8 cellular contexts compared by ENCODE assay signal in the genomic region with DNA sequence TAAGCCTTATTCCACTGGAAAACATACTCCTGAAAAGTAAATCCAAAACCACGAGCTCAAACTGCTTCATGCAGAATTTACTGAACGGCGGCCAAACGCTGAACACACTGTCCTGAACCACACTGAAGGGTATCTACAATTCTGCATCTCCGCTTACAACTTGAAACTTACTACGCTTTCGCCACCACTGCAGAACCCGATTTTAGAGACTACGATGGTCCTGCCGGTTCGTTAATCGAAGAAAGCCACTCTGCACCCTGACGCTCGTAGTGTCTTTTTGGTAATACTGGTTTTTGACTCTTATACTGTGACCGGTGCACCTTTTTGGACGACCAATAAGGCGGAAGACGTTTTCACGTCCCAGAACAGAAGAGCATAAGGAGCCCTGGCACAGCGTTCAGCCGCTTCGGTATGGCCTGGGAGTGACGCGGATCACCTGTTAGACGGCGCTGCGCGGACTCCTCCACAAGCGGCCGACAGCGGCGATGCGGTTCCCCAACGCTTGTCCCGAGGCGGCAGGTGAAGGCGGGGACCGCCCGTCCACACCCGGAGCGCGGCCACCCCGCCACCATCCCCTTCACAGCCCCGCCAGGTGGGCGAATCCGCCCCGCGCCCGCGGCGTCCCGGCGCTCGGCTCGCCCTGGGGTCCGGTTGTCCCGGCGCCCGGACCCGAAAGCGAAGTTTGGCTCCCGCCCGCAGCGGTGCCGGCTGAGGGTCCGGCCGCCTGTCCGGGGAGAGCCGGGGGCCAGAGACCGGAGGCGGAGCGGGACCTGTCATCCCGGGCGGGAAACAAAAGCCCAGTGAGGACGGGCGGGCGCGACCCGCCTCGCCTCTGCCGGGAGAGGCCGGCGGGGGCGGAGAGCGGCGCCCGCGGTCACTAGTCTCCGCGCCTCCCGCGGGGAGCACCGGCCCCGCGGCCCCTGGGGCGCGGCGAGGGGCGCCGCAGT. TPM values are rescaled to one million over a fixed set of nuclear protein-coding genes. Genes with fewer than 3 reads are reported as not detected.
A peak's percentile ranks its signal among the peaks of the same experiment; 100 is the strongest.
DNase-seq lines count a peak whose midpoint lies in the region; ATAC-seq and TF ChIP-seq lines count a peak whose summit lies in the region.

No MANE protein-coding gene starts in this region.

- H3K27ac ChIP-seq in SK-N-SH (ENCODE audit: low read depth in 2 of 2, low read length in 1 of 2) (peak overlapping the region in 1 of 2 experiments; percentile 39; a peak in 1 of 4 replicates), right cardiac atrium (ENCODE audit: low read length) (peak overlapping the region; percentile 99), psoas muscle (peak overlapping the region; percentile 96)

- no peak for TF ChIP-seq EP300 in SK-N-SH (IDR thresholded peaks at IDR 0.05; ENCODE audit: borderline replicate concordance in 1 of 2, low read depth in 1 of 2, low read length in 1 of 2)

- CTCF ChIA-PET in SK-N-SH (lab: Yijun Ruan, JAX), result interaction anchor here (0.6 to 4.7 kb wide), 7 partner anchors 12 to 165 kb away, joined by 3 to 33 read pairs (median 4); a partner anchor contains a TSS

- peak overlapping the region; percentile 90 for H3K4me3 Mint-ChIP-seq in activated naive CD8-positive, alpha-beta T cell treated with anti-CD3 and anti-CD28 coated beads, Interleukin-2, amount 50 U/mL, for 24 hours

- H3K27ac Mint-ChIP-seq in activated naive CD8-positive, alpha-beta T cell treated with anti-CD3 and anti-CD28 coated beads, Interleukin-2, amount 50 U/mL, for 24 hours, result peak overlapping the region; percentile 77

- H3K9me2 ChIP-seq in SK-N-SH, result no peaks in the 10 kb centered on the region

- H4K20me1 ChIP-seq in SK-N-SH (ENCODE audit: insufficient read depth), result no peaks in the 10 kb centered on the region

- no peaks in the 10 kb centered on the region for H3K36me3 ChIP-seq in SK-N-SH (replicated peaks in 1 of 2; ENCODE audit: control insufficient read depth in 1 of 2, insufficient read depth in 2 of 2, low read length in 1 of 2)
- H3K36me3 ChIP-seq in psoas muscle (ENCODE audit: insufficient read depth in 1 of 2, low read depth in 1 of 2), result peaks cover 0 to 19% of the 10 kb centered on the region in 2 donors

- H3K9me3 ChIP-seq in SK-N-SH (no peaks in the 10 kb centered on the region; the same call in 1 of the 2 replicates), right cardiac atrium (ENCODE audit: control insufficient read depth, low read length) (no peaks in the 10 kb centered on the region), psoas muscle (no peaks in the 10 kb centered on the region)

- H3K9me3 Mint-ChIP-seq in activated naive CD8-positive, alpha-beta T cell treated with anti-CD3 and anti-CD28 coated beads, Interleukin-2, amount 50 U/mL, for 24 hours, result no peaks in the 10 kb centered on the region

- TF ChIP-seq CTCF in SK-N-SH (IDR thresholded peaks at IDR 0.05), result no peak
- no peak for TF ChIP-seq CTCF in psoas muscle (IDR thresholded peaks at IDR 0.05)

- peaks cover 5% of the 10 kb centered on the region for H3K36me3 Mint-ChIP-seq in activated naive CD8-positive, alpha-beta T cell treated with anti-CD3 and anti-CD28 coated beads, Interleukin-2, amount 50 U/mL, for 24 hours (ENCODE audit: low read depth)

- DNase-seq in D341Med (ENCODE audit: low spot score) (peak; percentile 71), HT1080 (ENCODE audit: low read depth) (peak; percentile 46), SK-N-SH (peak; percentile 77), right cardiac atrium (peak; percentile 50 to 81 (median 74)), psoas muscle (peak; percentile 67 to 85), SHP77 treated with DMSO at 0.1 percent for 48 hours (lab: John Stamatoyannopoulos, UW) (no peak)
- peak; percentile 64 for DNase-seq in activated naive CD8-positive, alpha-beta T cell treated with anti-CD3 and anti-CD28 coated beads, Interleukin-2, amount 50 U/mL, for 24 hours

- peak overlapping the region; percentile 20; the same call in 1 of the 2 replicates for H3K9ac ChIP-seq in SK-N-SH

- H3F3A ChIP-seq in SK-N-SH (replicated peaks; ENCODE audit: insufficient read depth), result peaks cover 4% of the 10 kb centered on the region

- POLR2A ChIA-PET in SK-N-SH (lab: Yijun Ruan, JAX), result no interaction called here

- H2AFZ ChIP-seq in SK-N-SH (ENCODE audit: low read depth), result peak overlapping the region; percentile 88

- H3K27me3 ChIP-seq in SK-N-SH (ENCODE audit: insufficient read depth) (no peaks in the 10 kb centered on the region), right cardiac atrium (ENCODE audit: control insufficient read depth, insufficient read depth) (no peaks in the 10 kb centered on the region), psoas muscle (ENCODE audit: insufficient read depth in 3 of 3, low read length in 2 of 3) (no peaks in the 10 kb centered on the region)

- H3K4me3 ChIP-seq in SK-N-SH (ENCODE audit: low read depth in 2 of 2, low read length in 1 of 2) (peak overlapping the region; percentile 67 to 77), right cardiac atrium (ENCODE audit: low read length) (peak overlapping the region; percentile 86), psoas muscle (peak overlapping the region; percentile 85)

- TF ChIP-seq RAD21 in SK-N-SH (IDR thresholded peaks at IDR 0.05; ENCODE audit: low read length), result 0 out of 2 replicates have a peak, but pooled peaks have one; percentile 2

- H3K4me1 Mint-ChIP-seq in activated naive CD8-positive, alpha-beta T cell treated with anti-CD3 and anti-CD28 coated beads, Interleukin-2, amount 50 U/mL, for 24 hours, result peaks cover 18% of the 10 kb centered on the region

- H3K4me1 ChIP-seq in SK-N-SH (ENCODE audit: control insufficient read depth in 1 of 2, insufficient read depth in 2 of 2, low read depth in 1 of 2, low read length in 1 of 2), result peaks cover 2 to 6% of the 10 kb centered on the region in 2 experiments; a peak in 3 of 4 replicates
- H3K4me1 ChIP-seq in right cardiac atrium (ENCODE audit: control insufficient read depth, insufficient read depth, low read length), result peaks cover 14% of the 10 kb centered on the region
- H3K4me1 ChIP-seq in psoas muscle, result peaks cover 46% of the 10 kb centered on the region

- no peaks in the 10 kb centered on the region for H3K27me3 Mint-ChIP-seq in activated naive CD8-positive, alpha-beta T cell treated with anti-CD3 and anti-CD28 coated beads, Interleukin-2, amount 50 U/mL, for 24 hours

- H3K79me2 ChIP-seq in SK-N-SH (ENCODE audit: insufficient read depth), result peaks cover 18% of the 10 kb centered on the region; the same call in 1 of the 2 replicates

- intact Hi-C loops in right cardiac atrium (cut with DNase I), result loop anchor here (2.0 to 10.0 kb wide), 6 partner anchors 37 to 103 kb away; no protein-coding TSS in a partner anchor
- intact Hi-C loops in psoas muscle (cut with DNase I), result loop anchor here (2.0 to 10.0 kb wide), 2 partner anchors 39 to 103 kb away; no protein-coding TSS in a partner anchor

- WGBS in SK-N-SH (ENCODE audit: low lambda C conversion rate), result 2% methylated on average over 34 of the region's 100 CpGs
- under 1% methylated on average over 100 of the region's 100 CpGs for WGBS in right cardiac atrium
- WGBS in psoas muscle, 3 donors, result 0 to 1% (median 0%) methylated on average over 79 to 100 of the region's 100 CpGs

- peak overlapping the region; percentile 81 for H3K4me2 ChIP-seq in SK-N-SH

- ATAC-seq in GM21381 (IDR thresholded peaks at IDR 0.05; ENCODE audit: unreplicated experiment) (peak; percentile 41), right cardiac atrium (peak; percentile 6 to 35), psoas muscle (peak; percentile 32 to 60 (median 45))
- peak; percentile 65 for ATAC-seq in activated naive CD8-positive, alpha-beta T cell treated with anti-CD3 and anti-CD28 coated beads, Interleukin-2, amount 50 U/mL, for 24 hours

TF ChIP-seq in SK-N-SH, 30 proteins besides CTCF, POLR2A, EP300 and RAD21 (continues in another document):
- TF ChIP-seq MXI1 (IDR thresholded peaks at IDR 0.05; ENCODE audit: low read depth, low read length) (peak; percentile 59), SMC3 (IDR thresholded peaks at IDR 0.05; ENCODE audit: low read depth, low read length) (0 out of 2 replicates have a peak, but pooled peaks have one; percentile 1)
- TF ChIP-seq, protein P1, sequence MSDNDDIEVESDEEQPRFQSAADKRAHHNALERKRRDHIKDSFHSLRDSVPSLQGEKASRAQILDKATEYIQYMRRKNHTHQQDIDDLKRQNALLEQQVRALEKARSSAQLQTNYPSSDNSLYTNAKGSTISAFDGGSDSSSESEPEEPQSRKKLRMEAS (IDR thresholded peaks at IDR 0.05; ENCODE audit: low read depth), result peak; percentile 33; the same call in 1 of the 2 replicates

RNA-seq across cellular contexts. Expression of a gene that starts 0.8 kb away (rescaled TPM):
- total RNA-seq in HT1080 (2014; rRNA removed; shearing (Covaris generic)), result 9.3 and 15.2 TPM in 2 replicates
- 15.4 and 16.7 TPM in 2 replicates for polyA plus RNA-seq in HT1080 (2015; cell fraction: cytosol; rRNA removed)
- polyA plus RNA-seq in HT1080 (2015; cell fraction: nucleus; rRNA removed), result 10.4 and 11.0 TPM in 2 replicates
- polyA plus RNA-seq in SK-N-SH (2012; rRNA removed) (4.2 and 5.1 TPM in 2 replicates), right cardiac atrium (75.0 TPM), psoas muscle (100 to 1,000 TPM; 296 to 849 (median 675) TPM)
- polyA plus RNA-seq in SK-N-SH (2012; cell fraction: cytosol; rRNA removed), result 6.7 and 7.4 TPM in 2 replicates
- 2.2 and 3.5 TPM in 2 replicates for polyA plus RNA-seq in SK-N-SH (2012; cell fraction: nucleus; rRNA removed)
- total RNA-seq in right cardiac atrium (100 to 1,000 TPM; 109 to 155 (median 111) TPM), psoas muscle (1,000 to 10,000 TPM in 1 of 4 donors, 100 to 1,000 TPM in 2, 10 to 100 TPM in 1; 56.5 to 1,905 (median 378) TPM)

RNA-seq across cellular contexts. Expression of a gene that starts 48.9 kb away (rescaled TPM):
- total RNA-seq in HT1080 (2014; rRNA removed; shearing (Covaris generic)), result not detected in 2 replicates
- polyA plus RNA-seq in HT1080 (2015; cell fraction: cytosol; rRNA removed), result 0.07 and 0.10 TPM in 2 replicates
- 0.11 and 0.12 TPM in 2 replicates for polyA plus RNA-seq in HT1080 (2015; cell fraction: nucleus; rRNA removed)
- polyA plus RNA-seq in SK-N-SH (2012; rRNA removed) (1.6 and 2.0 TPM in 2 replicates), right cardiac atrium (0.32 TPM), psoas muscle (10 to 100 TPM in 1 of 3 donors, under 1 TPM in 1, not detected in 1; 0.25 to 15.5 TPM)
- 0.58 and 0.72 TPM in 2 replicates for polyA plus RNA-seq in SK-N-SH (2012; cell fraction: cytosol; rRNA removed)
- 18.1 and 19.9 TPM in 2 replicates for polyA plus RNA-seq in SK-N-SH (2012; cell fraction: nucleus; rRNA removed)
- total RNA-seq in right cardiac atrium (under 1 TPM in 1 of 4 donors, not detected in 3; 0.31 TPM), psoas muscle (under 1 TPM in 3 of 4 donors, not detected in 1; 0.36 to 0.74 (median 0.58) TPM)
